21 cellular contexts compared by ENCODE assay signal in the genomic region with DNA sequence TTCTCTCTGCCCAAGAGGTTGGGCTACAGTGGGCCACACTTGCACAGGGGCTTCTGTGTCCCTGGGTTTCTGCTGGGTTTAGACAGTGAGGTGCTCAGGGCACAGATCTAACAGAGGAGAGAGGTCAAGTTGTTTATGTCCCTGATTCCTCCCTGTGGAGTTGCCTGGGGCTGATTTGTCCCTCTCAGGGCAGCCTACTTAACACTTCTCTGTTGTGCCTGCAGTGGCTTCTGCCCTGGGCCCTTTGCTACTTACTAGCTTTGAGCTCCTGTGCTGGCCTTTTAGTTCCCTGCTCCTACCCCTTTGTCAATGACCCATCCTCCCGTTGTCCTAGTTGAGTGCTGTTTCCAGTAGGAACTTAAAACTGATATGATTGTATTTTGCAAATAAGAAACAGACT.
"Had no signal": no experiment of that assay in that cellular context is flagged by ENCODE, and none has a peak within 500 bp of the region (broad histone marks: within the 10 kb centered on the region; RNA-seq: fewer than 3 reads in every experiment).

No MANE protein-coding gene starts in this region.

- H3K27me3 ChIP-seq: gastroesophageal sphincter, heart left ventricle, hepatocyte, sigmoid colon had no signal

- H3K4me2 ChIP-seq: hepatocyte had no signal

- DNase-seq: caudate nucleus; cerebellar nuclear complex; cortex of kidney; effector memory CD8-positive, alpha-beta T cell; foreskin fibroblast; heart left ventricle; immature natural killer cell; left ventricle myocardium superior; lower lobe of right lung; natural killer cell; right cardiac atrium; sigmoid colon; stimulated activated CD4-positive, alpha-beta T cell treated with anti-CD3 and anti-CD28 coated beads, Interleukin-2, amount 100 ng/mL, for 24 hours; stimulated activated CD4-positive, alpha-beta T cell treated with anti-CD3 and anti-CD28 coated beads, Interleukin-4, amount 100 ng/mL, for 24 hours; stimulated activated naive B cell treated with anti-CD40 and anti-IgM and Interleukin-4, amounts not matched to agents 10 μg/mL and 1 μg/mL and 100 μg/mL, for 72 hours; trophoblast cell had no signal

- H3K79me2 ChIP-seq: hepatocyte had no signal

- H3K9me3 ChIP-seq: prostate gland, sigmoid colon had no signal

- H3K36me3 ChIP-seq: gastroesophageal sphincter, heart left ventricle, lower lobe of right lung, prostate gland, sigmoid colon had no signal

- H3K4me3 ChIP-seq: gastroesophageal sphincter, heart left ventricle, hepatocyte, lower lobe of right lung, prostate gland, sigmoid colon had no signal

- H2AFZ ChIP-seq: hepatocyte had no signal

- ATAC-seq: effector memory CD8-positive, alpha-beta T cell; gastroesophageal sphincter; heart left ventricle; left ventricle myocardium superior; lower lobe of right lung; natural killer cell; stimulated activated naive B cell treated with anti-CD40 and anti-IgM and Interleukin-4, amounts not matched to agents 10 μg/mL and 1 μg/mL and 100 μg/mL, for 72 hours had no signal

- H3K36me3 Mint-ChIP-seq: immature natural killer cell; stimulated activated naive B cell treated with anti-CD40 and anti-IgM and Interleukin-4, amounts not matched to agents 10 μg/mL and 1 μg/mL and 100 μg/mL, for 72 hours had no signal

- H3K27ac Mint-ChIP-seq: effector memory CD8-positive, alpha-beta T cell; immature natural killer cell; natural killer cell; stimulated activated naive B cell treated with anti-CD40 and anti-IgM and Interleukin-4, amounts not matched to agents 10 μg/mL and 1 μg/mL and 100 μg/mL, for 72 hours; stimulated activated naive CD8-positive, alpha-beta T cell treated with anti-CD3 and anti-CD28 coated beads, Interleukin-15, Interleukin-2, amounts not matched to agents 100 ng/mL and 50 ng/mL, for 24 hours had no signal

- H3K4me3 Mint-ChIP-seq: effector memory CD8-positive, alpha-beta T cell; immature natural killer cell; natural killer cell; neural crest cell; stimulated activated naive B cell treated with anti-CD40 and anti-IgM and Interleukin-4, amounts not matched to agents 10 μg/mL and 1 μg/mL and 100 μg/mL, for 72 hours; stimulated activated naive CD8-positive, alpha-beta T cell treated with anti-CD3 and anti-CD28 coated beads, Interleukin-15, Interleukin-2, amounts not matched to agents 100 ng/mL and 50 ng/mL, for 24 hours had no signal

- H3K4me1 Mint-ChIP-seq: immature natural killer cell; natural killer cell; stimulated activated naive B cell treated with anti-CD40 and anti-IgM and Interleukin-4, amounts not matched to agents 10 μg/mL and 1 μg/mL and 100 μg/mL, for 72 hours had no signal

- H3K27ac ChIP-seq: gastroesophageal sphincter, heart left ventricle, hepatocyte, lower lobe of right lung, prostate gland, sigmoid colon had no signal

- H3K4me1 ChIP-seq: gastroesophageal sphincter, lower lobe of right lung, prostate gland, sigmoid colon had no signal
